ENCODE assay signal across 2 cellular contexts in genomic region chr17:81295678-81296381, GRCh38.
A peak's percentile ranks its signal among the peaks of the same experiment; 100 is the strongest.
TF ChIP-seq lines count a peak whose summit lies in the region.

No MANE protein-coding gene starts in this region.

TF ChIP-seq in HCT116, 20 proteins besides CTCF, POLR2A, EP300 and RAD21:
- no peak for TF ChIP-seq SP1 (IDR thresholded peaks at IDR 0.05; ENCODE audit: low read depth)
- peak; percentile 80 for TF ChIP-seq POLR2AphosphoS5 (IDR thresholded peaks at IDR 0.05; ENCODE audit: low read depth, low read length)
- peak; percentile 67; the same call in 1 of the 2 replicates for TF ChIP-seq MAX (IDR thresholded peaks at IDR 0.05)

TF ChIP-seq in H1, 55 proteins besides CTCF, POLR2A, EP300 and RAD21:
- no peak for TF ChIP-seq NRF1 (IDR thresholded peaks at IDR 0.05; ENCODE audit: low read depth, low read length)
- peak; percentile 88 for TF ChIP-seq KDM1A (IDR thresholded peaks at IDR 0.05; ENCODE audit: borderline replicate concordance, low read length)
- TF ChIP-seq TCF12 (IDR thresholded peaks at IDR 0.05; ENCODE audit: low read depth, low read length): 0 out of 2 replicates have a peak, but pooled peaks have one; percentile 46
- TF ChIP-seq MAX (IDR thresholded peaks at IDR 0.05): no peak
- TF ChIP-seq SRF (IDR thresholded peaks at IDR 0.05; ENCODE audit: low read depth, low read length): no peak
- 0 out of 4 replicates have a peak, but pooled peaks of 1 of the 2 experiments have one; percentile 85 for TF ChIP-seq HDAC2 (IDR thresholded peaks at IDR 0.05; ENCODE audit: borderline replicate concordance in 1 of 2, low read depth in 2 of 2, low read length in 2 of 2)
- no peak for TF ChIP-seq CHD1 (IDR thresholded peaks at IDR 0.05; ENCODE audit: low read depth, low read length)
- no peak for TF ChIP-seq FOSL1 (IDR thresholded peaks at IDR 0.05; ENCODE audit: insufficient read depth, low read depth, low read length)
- TF ChIP-seq MAFK (IDR thresholded peaks at IDR 0.05; ENCODE audit: low read depth, low read length): no peak
